7 cellular contexts compared by ENCODE assay signal in genomic region chr19:18300930-18301717, GRCh38. TPM values are rescaled to one million over a fixed set of nuclear protein-coding genes. Genes with fewer than 3 reads are reported as not detected.
DNase-seq lines count a peak whose midpoint lies in the region; ATAC-seq, FAIRE-seq and TF ChIP-seq lines count a peak whose summit lies in the region.

No MANE protein-coding gene starts in this region.

- no peak for TF ChIP-seq RAD21 in K562 (CRISPR knock-in tag; conservative IDR thresholded peaks at IDR 0.05 in 1 of 2, IDR thresholded peaks at IDR 0.05 in 1 of 2)

- no peaks in the 10 kb centered on the region; the same call in 2 of the 3 replicates for H3K79me2 ChIP-seq in K562 (ENCODE audit: control insufficient read depth, insufficient read depth, low read length)

- CTCF ChIA-PET in K562 (lab: Yijun Ruan, JAX; ENCODE audit: low intra/inter-chr PET ratio) = no interaction called here

- H3K27me3 ChIP-seq in K562 (ENCODE audit: control insufficient read depth in 2 of 2, insufficient read depth in 2 of 2, low read length in 2 of 2) = no peaks in the 10 kb centered on the region
- H3K27me3 ChIP-seq in thoracic aorta (replicated peaks; ENCODE audit: insufficient read depth) = no peaks in the 10 kb centered on the region

- WGBS in K562 (ENCODE audit: insufficient coverage, low coverage, missing lambda C conversion rate) = 30% methylated on average over 18 of the region's 18 CpGs

- in situ Hi-C loops in K562 (cut with MboI) = no loop called here

- H3K4me3 ChIP-seq in K562 (no peak overlapping the region), kidney (ENCODE audit: low read length in 2 of 2) (no peak overlapping the region), thoracic aorta (peak overlapping the region; percentile 0)

- intact Hi-C loops in K562 (cut with micrococcal nuclease) = no loop called here
- intact Hi-C loops in kidney (cut with DNase I) = no loop called here

- FAIRE-seq in K562 (lab: Jason Lieb, UNC) = peak; percentile 74
- no peak for FAIRE-seq in kidney (lab: Jason Lieb, UNC)

- no peaks in the 10 kb centered on the region for H4K20me1 ChIP-seq in K562 (replicated peaks; ENCODE audit: control insufficient read depth, insufficient read depth, low read length)

- BruUV-seq in K562 (replicated peaks; lab: Mats Ljungman, UMichigan) = no TSS peak

- peak; percentile 55 for ATAC-seq in K562
- peak; percentile 70 for ATAC-seq in thoracic aorta (ENCODE audit: insufficient number of reproducible peaks, low FRiP score, low read depth)
- ATAC-seq in GM21423 (IDR thresholded peaks at IDR 0.05; ENCODE audit: unreplicated experiment) = no peak

- peak overlapping the region; percentile 36; the same call in 1 of the 2 replicates for H2AFZ ChIP-seq in K562 (ENCODE audit: low read depth, low read length)

- H3K36me3 ChIP-seq in K562 (ENCODE audit: control insufficient read depth, insufficient read depth, low read length) (peaks cover 4% of the 10 kb centered on the region; the same call in 1 of the 3 replicates), kidney (ENCODE audit: control insufficient read depth in 1 of 2, insufficient read depth in 2 of 2, low read length in 2 of 2) (no peaks in the 10 kb centered on the region), thoracic aorta (no peaks in the 10 kb centered on the region)

- TF ChIP-seq EP300 in K562 (IDR thresholded peaks at IDR 0.05; ENCODE audit: low read length) = no peak

- peak overlapping the region; percentile 12; the same call in 1 of the 2 replicates for H3K4me2 ChIP-seq in K562 (ENCODE audit: insufficient read depth, low read length)

- H3K4me1 ChIP-seq in K562 (replicated peaks in 1 of 2; ENCODE audit: control insufficient read depth in 2 of 2, insufficient read depth in 2 of 2, low read length in 2 of 2) (peaks cover 32 to 50% of the 10 kb centered on the region in 2 experiments), kidney (ENCODE audit: control insufficient read depth in 1 of 2, insufficient read depth in 1 of 2, low read depth in 1 of 2, low read length in 2 of 2) (peaks cover 8 to 26% of the 10 kb centered on the region in 2 donors), thoracic aorta (ENCODE audit: control insufficient read depth in 1 of 2, low read depth in 2 of 2) (peaks cover 31 to 55% of the 10 kb centered on the region in 2 donors)

- peak overlapping the region; percentile 24 to 87; a peak in 3 of 4 replicates for H3K9ac ChIP-seq in K562 (ENCODE audit: insufficient read depth in 1 of 2, low read depth in 2 of 2, low read length in 2 of 2)
- H3K9ac ChIP-seq in kidney (ENCODE audit: low read length in 2 of 2) = peak overlapping the region in 1 of 2 donors; percentile 58

- POLR2A ChIA-PET in K562 (lab: Yijun Ruan, JAX) = interaction anchor here (0.7 to 5.5 kb wide), 5 partner anchors 9 to 27 kb away, joined by 3 to 79 read pairs (median 15); partner anchors contain the start of genes JUND and LSM4

- no peak for TF ChIP-seq POLR2A in K562 (conservative IDR thresholded peaks at IDR 0.05)

- TF ChIP-seq CTCF in K562 (IDR thresholded peaks at IDR 0.05 in 2 of 3, conservative IDR thresholded peaks at IDR 0.05 in 1 of 3; ENCODE audit: insufficient read depth in 2 of 3, low read depth in 1 of 3, low read length in 3 of 3) = no peak
- TF ChIP-seq CTCF in kidney (IDR thresholded peaks at IDR 0.05; ENCODE audit: borderline replicate concordance, extremely low read depth, insufficient read depth) = no peak
- TF ChIP-seq CTCF in thoracic aorta (IDR thresholded peaks at IDR 0.05) = no peak
- no peak for TF ChIP-seq CTCF in GM10266 (IDR thresholded peaks at IDR 0.05; ENCODE audit: control insufficient read depth, insufficient read depth, low read depth, missing control alignments)

- H3K9me3 ChIP-seq in K562 (replicated peaks; ENCODE audit: control insufficient read depth, insufficient read depth, low read depth, low read length) (no peaks in the 10 kb centered on the region), kidney (ENCODE audit: control insufficient read depth in 1 of 2, low read length in 2 of 2) (no peaks in the 10 kb centered on the region), thoracic aorta (no peaks in the 10 kb centered on the region)

- H3K27ac ChIP-seq in K562 (ENCODE audit: extremely low read depth, low read depth, low read length) = peak overlapping the region; percentile 59
- peak overlapping the region; percentile 43 to 78 for H3K27ac ChIP-seq in kidney (ENCODE audit: low read depth in 2 of 2, low read length in 2 of 2)
- H3K27ac ChIP-seq in thoracic aorta = peak overlapping the region; percentile 92 to 99

- H3K9me1 ChIP-seq in K562 (ENCODE audit: control insufficient read depth, insufficient read depth, low read length) = no peaks in the 10 kb centered on the region

- DNase-seq in LHCN-M2 (ENCODE audit: low read depth) = peak; percentile 81
- peak; percentile 60 to 81 (median 69) for DNase-seq in K562 (ENCODE audit: extremely low read depth in 1 of 4, low spot score in 3 of 4)
- DNase-seq in kidney = peak; percentile 95
- peak; percentile 80 for DNase-seq in thoracic aorta (ENCODE audit: low spot score)
- DNase-seq in putamen (ENCODE audit: low spot score) = no peak
- DNase-seq in GM10266 (ENCODE audit: extremely low spot score) = no peak

RNA-seq across cellular contexts. Expression of gene JUND, which starts 19.7 kb away (rescaled TPM):
- total RNA-seq in LHCN-M2 (2014; rRNA removed) = 47.3 and 60.9 TPM in 2 replicates
- 40.9 TPM for polyA plus RNA-seq in LHCN-M2 (2012)
- total RNA-seq in K562 (2011; cell fraction: chromatin; rRNA removed; ENCODE audit: low replicate concordance) = 31.7 and 143 TPM in 2 replicates
- 201 and 240 TPM in 2 replicates for total RNA-seq in K562 (2011; cell fraction: nucleolus; rRNA removed)
- 97.7 and 104 TPM in 2 replicates for total RNA-seq in K562 (2011; cell fraction: nucleoplasm; rRNA removed)
- 279 and 297 TPM in 2 replicates for total RNA-seq in K562 (2014; rRNA removed)
- total RNA-seq in K562 (2014; rRNA removed; fragmentation: Illumina TruSeq; extraction: Trizol) = 17.4 and 22.6 TPM in 2 replicates
- total RNA-seq in K562 (2015; rRNA removed; fragmentation: Illumina TruSeq; extraction: Trizol) = 33.1 and 33.7 TPM in 2 replicates
- 245 and 286 TPM in 2 replicates for total RNA-seq in K562 (2021)
- 74.2 and 83.0 TPM in 2 replicates for polyA plus RNA-seq in K562 (2011; rRNA removed)
- 93.8 and 405 TPM in 2 replicates for polyA plus RNA-seq in K562 (2011; cell fraction: cytosol; rRNA removed)
- polyA plus RNA-seq in K562 (2011; cell fraction: nucleus; rRNA removed) = 78.6 and 150 TPM in 2 replicates
- polyA plus RNA-seq in K562 (2012) = 73.8 and 111 TPM in 2 replicates
- polyA plus RNA-seq in K562 (2014; fragmentation: Illumina TruSeq; extraction: Trizol) = 42.3 and 63.5 TPM in 2 replicates
- 10 to 100 TPM in 1 of 2 experiments, 1 to 10 TPM in 1; 6.4 to 11.8 TPM for polyA plus RNA-seq in K562 (2014; fragmentation: Nextera tagmentation; extraction: Ambion mirVana)
- polyA plus RNA-seq in K562 (2014; rRNA removed) = 210 and 216 TPM in 2 replicates
- polyA minus RNA-seq in K562 (2011; rRNA and poly(A)+ RNA removed) = 27.0 and 65.5 TPM in 2 replicates
- polyA minus RNA-seq in K562 (2011; cell fraction: cytosol; rRNA and poly(A)+ RNA removed) = 243 and 277 TPM in 2 replicates
- 89.5 and 108 TPM in 2 replicates for polyA minus RNA-seq in K562 (2011; cell fraction: nucleus; rRNA and poly(A)+ RNA removed)
- total RNA-seq in kidney = 181 TPM
- 117 TPM for polyA plus RNA-seq in kidney (ENCODE audit: insufficient read depth, low read depth, low replicate concordance)
- 100 to 1,000 TPM; 643 to 922 TPM for total RNA-seq in thoracic aorta

RNA-seq across cellular contexts. Expression of gene LSM4, which starts 21.8 kb away (rescaled TPM):
- total RNA-seq in LHCN-M2 (2014; rRNA removed) (376 and 434 TPM in 2 replicates), K562 (2014; rRNA removed) (763 and 822 TPM in 2 replicates), K562 (2014; rRNA removed; fragmentation: Illumina TruSeq; extraction: Trizol) (202 and 208 TPM in 2 replicates), K562 (2015; rRNA removed; fragmentation: Illumina TruSeq; extraction: Trizol) (273 and 275 TPM in 2 replicates), K562 (2021) (362 and 385 TPM in 2 replicates), kidney (87.7 TPM), thoracic aorta (10 to 100 TPM; 74.8 to 90.2 TPM)
- 268 TPM for polyA plus RNA-seq in LHCN-M2 (2012)
- 34.5 and 96.0 TPM in 2 replicates for total RNA-seq in K562 (2011; cell fraction: chromatin; rRNA removed; ENCODE audit: low replicate concordance)
- total RNA-seq in K562 (2011; cell fraction: nucleolus; rRNA removed) = 110 and 120 TPM in 2 replicates
- total RNA-seq in K562 (2011; cell fraction: nucleoplasm; rRNA removed) = 70.1 and 74.1 TPM in 2 replicates
- polyA plus RNA-seq in K562 (2011; rRNA removed) (188 and 201 TPM in 2 replicates), K562 (2014; fragmentation: Illumina TruSeq; extraction: Trizol) (126 and 203 TPM in 2 replicates), K562 (2014; fragmentation: Nextera tagmentation; extraction: Ambion mirVana) (10 to 100 TPM; 11.9 to 29.7 TPM), K562 (2014; rRNA removed) (674 and 746 TPM in 2 replicates), kidney (ENCODE audit: insufficient read depth, low read depth, low replicate concordance) (245 TPM)
- 294 and 432 TPM in 2 replicates for polyA plus RNA-seq in K562 (2011; cell fraction: cytosol; rRNA removed)
- polyA plus RNA-seq in K562 (2011; cell fraction: nucleus; rRNA removed) = 206 and 249 TPM in 2 replicates
- polyA plus RNA-seq in K562 (2012) = 245 and 279 TPM in 2 replicates
- polyA minus RNA-seq in K562 (2011; rRNA and poly(A)+ RNA removed) = 38.4 and 39.9 TPM in 2 replicates
- polyA minus RNA-seq in K562 (2011; cell fraction: cytosol; rRNA and poly(A)+ RNA removed) = 64.5 and 67.5 TPM in 2 replicates
- polyA minus RNA-seq in K562 (2011; cell fraction: nucleus; rRNA and poly(A)+ RNA removed) = 48.1 and 57.9 TPM in 2 replicates

RNA-seq across cellular contexts. Expression of gene IQCN, which starts 26.9 kb away (rescaled TPM):
- total RNA-seq in LHCN-M2 (2014; rRNA removed) (0.06 and 0.13 TPM in 2 replicates), K562 (2014; rRNA removed) (0.04 and 0.05 TPM in 2 replicates), K562 (2014; rRNA removed; fragmentation: Illumina TruSeq; extraction: Trizol) (0.04 TPM in 1 of 2 replicates, not detected in the other), K562 (2015; rRNA removed; fragmentation: Illumina TruSeq; extraction: Trizol) (0.04 and 0.07 TPM in 2 replicates), K562 (2021) (0.07 and 0.16 TPM in 2 replicates), kidney (6.3 TPM), thoracic aorta (10 to 100 TPM in 1 of 2 donors, 1 to 10 TPM in 1; 8.7 to 29.2 TPM)
- polyA plus RNA-seq in LHCN-M2 (2012) = 0.27 TPM
- 0.35 and 0.67 TPM in 2 replicates for total RNA-seq in K562 (2011; cell fraction: chromatin; rRNA removed; ENCODE audit: low replicate concordance)
- 0.17 and 0.39 TPM in 2 replicates for total RNA-seq in K562 (2011; cell fraction: nucleolus; rRNA removed)
- total RNA-seq in K562 (2011; cell fraction: nucleoplasm; rRNA removed) = 0.29 and 0.38 TPM in 2 replicates
- polyA plus RNA-seq in K562 (2011; rRNA removed) (0.01 and 0.03 TPM in 2 replicates), K562 (2014; fragmentation: Illumina TruSeq; extraction: Trizol) (0.01 and 0.03 TPM in 2 replicates), K562 (2014; fragmentation: Nextera tagmentation; extraction: Ambion mirVana) (not detected), K562 (2014; rRNA removed) (not detected in 2 replicates), kidney (ENCODE audit: insufficient read depth, low read depth, low replicate concordance) (0.82 TPM)
- 0.01 TPM in 1 of 2 replicates, not detected in the other for polyA plus RNA-seq in K562 (2011; cell fraction: cytosol; rRNA removed)
- polyA plus RNA-seq in K562 (2011; cell fraction: nucleus; rRNA removed) = 0.06 and 0.33 TPM in 2 replicates
- polyA plus RNA-seq in K562 (2012) = 0.05 and 0.35 TPM in 2 replicates
- polyA minus RNA-seq in K562 (2011; rRNA and poly(A)+ RNA removed) = 0.21 TPM in 1 of 2 replicates, not detected in the other
- polyA minus RNA-seq in K562 (2011; cell fraction: cytosol; rRNA and poly(A)+ RNA removed) = not detected in 2 replicates
- 0.22 and 0.27 TPM in 2 replicates for polyA minus RNA-seq in K562 (2011; cell fraction: nucleus; rRNA and poly(A)+ RNA removed)

RNA-seq across cellular contexts. Expression of gene PGPEP1, which starts 39.3 kb away (rescaled TPM):
- total RNA-seq in LHCN-M2 (2014; rRNA removed) (8.0 and 11.0 TPM in 2 replicates), K562 (2014; rRNA removed) (29.5 and 33.8 TPM in 2 replicates), K562 (2014; rRNA removed; fragmentation: Illumina TruSeq; extraction: Trizol) (32.2 and 33.5 TPM in 2 replicates), K562 (2015; rRNA removed; fragmentation: Illumina TruSeq; extraction: Trizol) (37.3 and 38.5 TPM in 2 replicates), K562 (2021) (61.7 and 69.6 TPM in 2 replicates), kidney (54.5 TPM), thoracic aorta (10 to 100 TPM; 23.7 TPM)
- polyA plus RNA-seq in LHCN-M2 (2012) = 13.1 TPM
- total RNA-seq in K562 (2011; cell fraction: chromatin; rRNA removed; ENCODE audit: low replicate concordance) = 44.2 and 152 TPM in 2 replicates
- 93.0 and 102 TPM in 2 replicates for total RNA-seq in K562 (2011; cell fraction: nucleolus; rRNA removed)
- 67.2 and 79.3 TPM in 2 replicates for total RNA-seq in K562 (2011; cell fraction: nucleoplasm; rRNA removed)
- polyA plus RNA-seq in K562 (2011; rRNA removed) (37.8 and 43.0 TPM in 2 replicates), K562 (2014; fragmentation: Illumina TruSeq; extraction: Trizol) (36.1 and 36.4 TPM in 2 replicates), K562 (2014; fragmentation: Nextera tagmentation; extraction: Ambion mirVana) (10 to 100 TPM in 1 of 2 experiments, 1 to 10 TPM in 1; 10.0 to 13.4 TPM), K562 (2014; rRNA removed) (32.1 and 33.5 TPM in 2 replicates), kidney (ENCODE audit: insufficient read depth, low read depth, low replicate concordance) (76.1 TPM)
- 33.8 and 35.3 TPM in 2 replicates for polyA plus RNA-seq in K562 (2011; cell fraction: cytosol; rRNA removed)
- polyA plus RNA-seq in K562 (2011; cell fraction: nucleus; rRNA removed) = 40.8 and 54.8 TPM in 2 replicates
- 28.3 and 41.7 TPM in 2 replicates for polyA plus RNA-seq in K562 (2012)
- 49.2 and 73.9 TPM in 2 replicates for polyA minus RNA-seq in K562 (2011; rRNA and poly(A)+ RNA removed)
- polyA minus RNA-seq in K562 (2011; cell fraction: cytosol; rRNA and poly(A)+ RNA removed) = 39.5 and 43.2 TPM in 2 replicates
- 33.0 and 37.7 TPM in 2 replicates for polyA minus RNA-seq in K562 (2011; cell fraction: nucleus; rRNA and poly(A)+ RNA removed)

Comparison
In these comparisons a context has a peak if more than half of its experiments do, and no peak if none do; other contexts are left out.
1. DNase-seq: peak in LHCN-M2 (single experiment), K562 (4 of 4), kidney (single experiment) and thoracic aorta (single experiment); none in putamen (single experiment) and GM10266 (single experiment).
2. Peak in every context shown above with its lines, with median percentiles within 50 percentile points of each other: H3K27ac ChIP-seq.